In the genomic region with DNA sequence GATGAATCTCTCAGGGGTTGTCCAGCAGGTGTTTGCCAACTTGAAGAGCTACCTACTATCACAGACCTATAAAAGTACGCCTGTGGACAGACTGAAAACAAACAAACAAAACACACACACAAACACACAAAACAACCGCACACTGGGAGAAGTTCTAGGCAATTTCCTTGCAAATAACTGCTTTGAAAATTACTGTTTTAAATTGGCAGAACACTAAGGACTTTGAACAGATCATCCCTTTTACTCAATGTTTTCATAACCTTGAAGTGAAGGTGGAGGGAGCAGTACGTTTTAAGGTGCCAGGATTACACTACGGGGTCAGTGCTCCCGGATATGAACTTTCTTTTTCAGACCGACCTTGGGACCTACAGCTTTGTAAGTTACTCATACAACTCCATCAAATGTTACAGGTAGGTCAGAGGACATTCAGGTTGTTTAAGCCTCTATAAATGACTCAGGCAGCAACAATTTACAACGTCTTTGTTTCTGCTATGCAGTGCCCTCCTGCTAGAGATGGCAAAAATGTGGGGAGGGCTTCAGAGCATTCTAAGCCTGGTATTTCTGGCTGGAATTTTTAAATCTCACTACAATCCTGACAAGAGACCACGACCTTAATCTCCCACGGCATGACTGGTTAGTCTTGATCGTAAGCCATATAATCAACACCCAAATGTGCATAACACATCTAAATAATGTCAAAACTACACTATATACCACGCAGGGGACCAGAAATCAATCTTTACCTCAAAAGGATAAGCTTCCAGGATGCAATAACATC, we compare ENCODE assay signal across 2 cellular contexts.
TF ChIP-seq lines count a peak whose summit lies in the region.

No MANE protein-coding gene starts in this region.

TF ChIP-seq in GM12878, 131 proteins besides CTCF, POLR2A, EP300 and RAD21:
- TF ChIP-seq HSF1 (IDR thresholded peaks at IDR 0.05; ENCODE audit: low read depth, low read length) (no peak), ZBTB40 (IDR thresholded peaks at IDR 0.05; ENCODE audit: borderline replicate concordance) (peak; percentile 18; the same call in 1 of the 2 replicates)
TF ChIP-seq in GM12878: peak in this region for 1.

TF ChIP-seq in liver, 16 proteins besides CTCF, POLR2A, EP300 and RAD21:
- TF ChIP-seq EGR1 (IDR thresholded peaks at IDR 0.05; ENCODE audit: low read depth in 2 of 2) (peak in 1 of 2 donors; percentile 32), NR2F2 (IDR thresholded peaks at IDR 0.05) (peak; percentile 83), HNF4G (IDR thresholded peaks at IDR 0.05) (no peak), ZBTB33 (IDR thresholded peaks at IDR 0.05) (no peak), FOXA1 (IDR thresholded peaks at IDR 0.05) (peak; percentile 57), HNF4A (conservative IDR thresholded peaks at IDR 0.05) (peak; percentile 96 to 97), ATF3 (IDR thresholded peaks at IDR 0.05) (peak; percentile 84), TAF1 (conservative IDR thresholded peaks at IDR 0.05) (peak; percentile 33), SP1 (IDR thresholded peaks at IDR 0.05) (peak; percentile 96), YY1 (IDR thresholded peaks at IDR 0.05) (no peak), JUND (IDR thresholded peaks at IDR 0.05) (peak; percentile 86 to 92), FOXA2 (IDR thresholded peaks at IDR 0.05) (peak; percentile 8), GABPA (IDR thresholded peaks at IDR 0.05 in 1 of 2, conservative IDR thresholded peaks at IDR 0.05 in 1 of 2) (peak in 1 of 2 donors; percentile 56), MAX (IDR thresholded peaks at IDR 0.05) (peak; percentile 71), RXRA (IDR thresholded peaks at IDR 0.05) (peak; percentile 99)
- TF ChIP-seq, protein P1, sequence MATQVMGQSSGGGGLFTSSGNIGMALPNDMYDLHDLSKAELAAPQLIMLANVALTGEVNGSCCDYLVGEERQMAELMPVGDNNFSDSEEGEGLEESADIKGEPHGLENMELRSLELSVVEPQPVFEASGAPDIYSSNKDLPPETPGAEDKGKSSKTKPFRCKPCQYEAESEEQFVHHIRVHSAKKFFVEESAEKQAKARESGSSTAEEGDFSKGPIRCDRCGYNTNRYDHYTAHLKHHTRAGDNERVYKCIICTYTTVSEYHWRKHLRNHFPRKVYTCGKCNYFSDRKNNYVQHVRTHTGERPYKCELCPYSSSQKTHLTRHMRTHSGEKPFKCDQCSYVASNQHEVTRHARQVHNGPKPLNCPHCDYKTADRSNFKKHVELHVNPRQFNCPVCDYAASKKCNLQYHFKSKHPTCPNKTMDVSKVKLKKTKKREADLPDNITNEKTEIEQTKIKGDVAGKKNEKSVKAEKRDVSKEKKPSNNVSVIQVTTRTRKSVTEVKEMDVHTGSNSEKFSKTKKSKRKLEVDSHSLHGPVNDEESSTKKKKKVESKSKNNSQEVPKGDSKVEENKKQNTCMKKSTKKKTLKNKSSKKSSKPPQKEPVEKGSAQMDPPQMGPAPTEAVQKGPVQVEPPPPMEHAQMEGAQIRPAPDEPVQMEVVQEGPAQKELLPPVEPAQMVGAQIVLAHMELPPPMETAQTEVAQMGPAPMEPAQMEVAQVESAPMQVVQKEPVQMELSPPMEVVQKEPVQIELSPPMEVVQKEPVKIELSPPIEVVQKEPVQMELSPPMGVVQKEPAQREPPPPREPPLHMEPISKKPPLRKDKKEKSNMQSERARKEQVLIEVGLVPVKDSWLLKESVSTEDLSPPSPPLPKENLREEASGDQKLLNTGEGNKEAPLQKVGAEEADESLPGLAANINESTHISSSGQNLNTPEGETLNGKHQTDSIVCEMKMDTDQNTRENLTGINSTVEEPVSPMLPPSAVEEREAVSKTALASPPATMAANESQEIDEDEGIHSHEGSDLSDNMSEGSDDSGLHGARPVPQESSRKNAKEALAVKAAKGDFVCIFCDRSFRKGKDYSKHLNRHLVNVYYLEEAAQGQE (IDR thresholded peaks at IDR 0.05), result peak; percentile 32
